17 cellular contexts compared by ENCODE assay signal in the genomic region with DNA sequence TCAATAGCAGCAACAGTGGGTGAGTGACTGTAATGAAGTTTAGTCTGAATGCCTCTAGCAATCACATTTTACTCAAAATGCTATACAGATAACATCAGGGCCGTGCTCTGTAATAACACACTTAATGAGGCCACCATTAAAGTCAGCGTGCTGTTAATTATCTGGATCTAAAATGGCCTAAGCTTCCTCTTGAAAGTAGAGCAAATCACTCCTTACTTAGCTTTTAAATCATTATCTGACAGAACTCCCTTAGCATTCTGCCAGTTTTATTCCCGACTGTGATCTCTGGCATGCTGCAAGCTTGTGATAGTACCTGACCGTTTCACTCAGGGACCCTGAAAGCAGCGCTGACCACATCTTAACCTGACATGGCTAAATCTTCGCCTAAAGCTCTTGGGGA. TPM values are rescaled to one million over a fixed set of nuclear protein-coding genes. Genes with fewer than 3 reads are reported as not detected.
A peak's percentile ranks its signal among the peaks of the same experiment; 100 is the strongest.
DNase-seq lines count a peak whose midpoint lies in the region; ATAC-seq, FAIRE-seq and TF ChIP-seq lines count a peak whose summit lies in the region.
"Had no signal": no experiment of that assay in that cellular context is flagged by ENCODE, and none has a peak within 500 bp of the region (broad histone marks: within the 10 kb centered on the region; RNA-seq: fewer than 3 reads in every experiment).

No MANE protein-coding gene starts in this region.

- no peak for DNase-seq in AG04450 (ENCODE audit: low read depth, low spot score)
- no peak for DNase-seq in IMR-90
- DNase-seq in HepG2 (ENCODE audit: low spot score) = no peak
- no peak for DNase-seq in gastrocnemius medialis
- DNase-seq: CD8-positive, alpha-beta memory T cell; DND-41; NCI-H187 treated with DMSO at 0.1 percent for 48 hours; NCI-H345; ovary; stimulated activated CD4-positive, alpha-beta T cell treated with anti-CD3 and anti-CD28 coated beads, Interleukin-2, amount 100 ng/mL, for 48 hours; T1000 had no signal

- TF ChIP-seq RAD21 in IMR-90 (IDR thresholded peaks at IDR 0.05; ENCODE audit: low read length) (no peak), HepG2 (CRISPR knock-in tag; IDR thresholded peaks at IDR 0.05) (no peak)

- H2AK5ac ChIP-seq in IMR-90 (ENCODE audit: low read depth, low read length) = peak overlapping the region; percentile 85; the same call in 1 of the 2 replicates

- H3K9me3 ChIP-seq in AG04450 (ENCODE audit: control insufficient read depth, insufficient read depth, low read length) (no peaks in the 10 kb centered on the region), IMR-90 (ENCODE audit: control insufficient read depth, insufficient read depth, low read length) (no peaks in the 10 kb centered on the region), HepG2 (ENCODE audit: low read length) (no peaks in the 10 kb centered on the region), gastrocnemius medialis (no peaks in the 10 kb centered on the region)
- H3K9me3 ChIP-seq: ovary had no signal

- in situ Hi-C loops in IMR-90 (cut with MboI; ENCODE audit: low sequenced_read_pairs) (no loop called here), HepG2 (cut with HindIII; ENCODE audit: extremely low pct_ligation_motif_present, low pct_unique_long_range_greater_than_20kb) (no loop called here), gastrocnemius medialis (cut with MboI; ENCODE audit: low sequenced_read_pairs in 4 of 4) (no loop called here)

- peak overlapping the region; percentile 50 for H2BK20ac ChIP-seq in IMR-90 (ENCODE audit: low read depth, low read length)

- intact Hi-C loops in IMR-90 (cut with micrococcal nuclease) (loop anchor here (2.0 kb wide), 1 partner anchor 67 kb away; no protein-coding TSS in a partner anchor), HepG2 (cut with micrococcal nuclease; ENCODE audit: unreplicated experiment) (loop anchor here (2.0 kb wide), 1 partner anchor 67 kb away; no protein-coding TSS in a partner anchor), gastrocnemius medialis (cut with DNase I; ENCODE audit: low total_unique reads) (no loop called here)

- H3K4me3 ChIP-seq in AG04450 (ENCODE audit: low read depth, low read length) = no peak overlapping the region
- H3K4me3 ChIP-seq in IMR-90 (ENCODE audit: insufficient read depth, low read depth, low read length) = no peak overlapping the region
- H3K4me3 ChIP-seq in HepG2 (replicated peaks in 1 of 3; ENCODE audit: insufficient read depth in 1 of 3, low read depth in 2 of 3, low read length in 3 of 3) = no peak overlapping the region
- H3K4me3 ChIP-seq in gastrocnemius medialis = no peak overlapping the region
- H3K4me3 ChIP-seq: ovary had no signal

- POLR2A ChIA-PET in AG04450 (lab: Yijun Ruan, JAX) = interaction anchor here (0.6 to 2.7 kb wide), 4 partner anchors 8 to 66 kb away, joined by 4 to 17 read pairs (median 9); partner anchors contain the start of gene RNASEH1
- POLR2A ChIA-PET in IMR-90 (lab: Charles Lee; ENCODE audit: unreplicated experiment) = interaction anchor here (0.6 to 1.0 kb wide), 2 partner anchors 8 to 31 kb away, joined by 3 read pairs; no protein-coding TSS in a partner anchor
- POLR2A ChIA-PET in HepG2 (lab: Yijun Ruan, JAX) = interaction anchor here (1.1 to 5.4 kb wide), 7 partner anchors 9 to 118 kb away, joined by 3 to 60 read pairs (median 14); partner anchors contain the start of genes RNASEH1 and RPS7

- H3K4ac ChIP-seq in IMR-90 (ENCODE audit: low read depth, low read length) = peak overlapping the region; percentile 90

- peak overlapping the region; percentile 41 for H2BK5ac ChIP-seq in IMR-90 (ENCODE audit: low read depth, low read length, poor library complexity, severe bottlenecking)

- H2AFZ ChIP-seq in IMR-90 (replicated peaks; ENCODE audit: low read length, poor library complexity) (no peak overlapping the region), HepG2 (ENCODE audit: low read length) (no peak overlapping the region)

- peak overlapping the region; percentile 97 for H3K27ac ChIP-seq in AG04450 (ENCODE audit: low read depth, low read length)
- peak overlapping the region; percentile 82 for H3K27ac ChIP-seq in IMR-90 (ENCODE audit: insufficient read depth, low read length)
- H3K27ac ChIP-seq in HepG2 (ENCODE audit: extremely low read length, insufficient read depth, low read length) = peak overlapping the region; percentile 20
- H3K27ac ChIP-seq in gastrocnemius medialis = peak overlapping the region in 3 of 4 donors; percentile 54 to 69 (median 61)

- H3K56ac ChIP-seq in IMR-90 (ENCODE audit: extremely low read depth, insufficient read depth, low read length) = no peak overlapping the region

- FAIRE-seq in HepG2 (lab: Jason Lieb, UNC) = no peak

- H3K27me3 ChIP-seq in AG04450 (ENCODE audit: control insufficient read depth, insufficient read depth, low read length) (no peaks in the 10 kb centered on the region), IMR-90 (ENCODE audit: control insufficient read depth, insufficient read depth, low read length) (no peaks in the 10 kb centered on the region), HepG2 (ENCODE audit: control insufficient read depth in 1 of 2, insufficient read depth in 2 of 2, low read length in 2 of 2) (no peaks in the 10 kb centered on the region), gastrocnemius medialis (no peaks in the 10 kb centered on the region)
- H3K27me3 ChIP-seq: ovary had no signal

- peak overlapping the region; percentile 51 for H2AK9ac ChIP-seq in IMR-90 (replicated peaks; ENCODE audit: low read depth, low read length, poor library complexity)

- TF ChIP-seq POLR2A in IMR-90 (IDR thresholded peaks at IDR 0.05; ENCODE audit: low read depth, low read length) (no peak), HepG2 (IDR thresholded peaks at IDR 0.05; ENCODE audit: insufficient read depth in 1 of 2, low read depth in 2 of 2, low read length in 2 of 2) (no peak), gastrocnemius medialis (IDR thresholded peaks at IDR 0.05) (no peak)

- peak overlapping the region; percentile 93; the same call in 1 of the 3 replicates for H2BK15ac ChIP-seq in IMR-90 (ENCODE audit: low read depth, low read length)

- peaks cover 24% of the 10 kb centered on the region for H3K79me2 ChIP-seq in HepG2 (ENCODE audit: insufficient read depth, low read length)

- H3K4me2 ChIP-seq in IMR-90 (ENCODE audit: low read depth, low read length) = no peak overlapping the region
- H3K4me2 ChIP-seq in HepG2 (ENCODE audit: low read depth, low read length) = no peak overlapping the region

- TF ChIP-seq CTCF in AG04450 (IDR thresholded peaks at IDR 0.05; ENCODE audit: low read depth, low read length) (no peak), IMR-90 (conservative IDR thresholded peaks at IDR 0.05; ENCODE audit: low read depth, low read length) (no peak), HepG2 (CRISPR knock-in tag; IDR thresholded peaks at IDR 0.05) (no peak), gastrocnemius medialis (IDR thresholded peaks at IDR 0.05 in 4 of 5, conservative IDR thresholded peaks at IDR 0.05 in 1 of 5) (no peak)

- peak overlapping the region; percentile 85 to 99; a peak in 3 of 4 replicates for H4K8ac ChIP-seq in IMR-90 (ENCODE audit: low read depth in 2 of 2, low read length in 2 of 2)

- H3K4me1 ChIP-seq in IMR-90 (ENCODE audit: control insufficient read depth, insufficient read depth, low read length) (peaks cover 21% of the 10 kb centered on the region), HepG2 (ENCODE audit: insufficient read depth, low read length) (peaks cover 61% of the 10 kb centered on the region), gastrocnemius medialis (peaks cover 4 to 7% of the 10 kb centered on the region in 2 donors)

- H3K14ac ChIP-seq in IMR-90 (replicated peaks; ENCODE audit: low read depth, low read length) = peak overlapping the region; percentile 69; the same call in 1 of the 2 replicates

- dilution Hi-C loops in IMR-90 (cut with HindIII; ENCODE audit: low sequenced_read_pairs, unreplicated experiment) = no loop called here

- 17% methylated on average over 1 of the region's 6 CpGs; no CpG with 5 or more reads in 1 of the 2 experiments for WGBS in IMR-90 (ENCODE audit: extremely low coverage in 2 of 2, insufficient read length in 1 of 2), 2 experiments
- WGBS in HepG2 (ENCODE audit: low lambda C conversion rate) = 95% methylated on average over 6 of the region's 6 CpGs

- H3K18ac ChIP-seq in IMR-90 (ENCODE audit: low read depth, low read length) = no peak overlapping the region; the same call in 1 of the 2 replicates

- peak overlapping the region; percentile 70 for H4K91ac ChIP-seq in IMR-90 (ENCODE audit: insufficient read depth, low read depth, low read length)

- H3K23ac ChIP-seq in IMR-90 (ENCODE audit: low read depth, low read length) = peak overlapping the region; percentile 91; the same call in 1 of the 2 replicates

- peak overlapping the region; percentile 91 for H2BK120ac ChIP-seq in IMR-90 (ENCODE audit: low read depth, low read length)

- peaks cover 12% of the 10 kb centered on the region for H3K9me1 ChIP-seq in IMR-90 (ENCODE audit: insufficient read depth, low read length)

- H3K9ac ChIP-seq in IMR-90 (ENCODE audit: low read depth, low read length) (peak overlapping the region; percentile 2; the same call in 1 of the 2 replicates), HepG2 (ENCODE audit: insufficient read depth, low read depth, low read length) (no peak overlapping the region)

- H4K5ac ChIP-seq in IMR-90 (ENCODE audit: low read depth, low read length) = peak overlapping the region; percentile 33

- H4K20me1 ChIP-seq in IMR-90 (ENCODE audit: insufficient read depth, low read length) (peaks cover 22% of the 10 kb centered on the region), HepG2 (ENCODE audit: insufficient read depth, low read length) (peaks cover 28% of the 10 kb centered on the region)

- BruUV-seq in IMR-90 (replicated peaks; lab: Mats Ljungman, UMichigan) (no TSS peak), HepG2 (replicated peaks; lab: Mats Ljungman, UMichigan) (no TSS peak)

- ATAC-seq in IMR-90 (ENCODE audit: low read depth) = no peak
- ATAC-seq in HepG2 = no peak
- ATAC-seq in gastrocnemius medialis = no peak
- no peak for ATAC-seq in GM21367 (IDR thresholded peaks at IDR 0.05; ENCODE audit: unreplicated experiment)
- ATAC-seq in GM18868 (IDR thresholded peaks at IDR 0.05; ENCODE audit: unreplicated experiment) = no peak
- ATAC-seq in GM21576 (IDR thresholded peaks at IDR 0.05; ENCODE audit: unreplicated experiment) = no peak
- ATAC-seq: left lobe of liver, Panc1 had no signal

- TF ChIP-seq EP300 in HepG2 (IDR thresholded peaks at IDR 0.05; ENCODE audit: low read depth in 2 of 2, low read length in 2 of 2) = no peak
- TF ChIP-seq EP300 in HepG2 (CRISPR knock-in tag; IDR thresholded peaks at IDR 0.05; ENCODE audit: borderline replicate concordance) = no peak

- H3K36me3 ChIP-seq in IMR-90 (ENCODE audit: control insufficient read depth, insufficient read depth, low read length) (peaks cover 28% of the 10 kb centered on the region), HepG2 (replicated peaks in 1 of 2; ENCODE audit: control insufficient read depth in 1 of 2, insufficient read depth in 2 of 2, low read length in 2 of 2) (peaks cover 15 to 38% of the 10 kb centered on the region in 2 experiments), gastrocnemius medialis (peaks cover 0 to 31% of the 10 kb centered on the region in 2 donors)
- H3K36me3 ChIP-seq: ovary had no signal

- CTCF ChIA-PET in AG04450 (lab: Charles Lee) (no interaction called here), IMR-90 (lab: Yijun Ruan, JAX) (interaction anchor here (0.8 kb wide), 1 partner anchor 45 kb away, joined by 3 read pairs; no protein-coding TSS in a partner anchor), HepG2 (lab: Yijun Ruan, JAX; ENCODE audit: low intra/inter-chr PET ratio, low total read pairs) (no interaction called here)

- peaks cover 30 to 61% of the 10 kb centered on the region in 2 experiments; a peak in 3 of 4 replicates for H3K79me1 ChIP-seq in IMR-90 (ENCODE audit: low read depth in 1 of 2, low read length in 2 of 2)

RNA-seq across cellular contexts. Expression of gene RPS7, which starts 9.0 kb away (rescaled TPM):
- polyA plus RNA-seq in AG04450 (2011; rRNA removed) (1,954 and 2,256 TPM in 2 replicates), IMR-90 (2012; rRNA removed) (1,199 and 1,260 TPM in 2 replicates), HepG2 (2011; rRNA removed) (3,283 and 4,040 TPM in 2 replicates)
- 224 and 229 TPM in 2 replicates for polyA minus RNA-seq in AG04450 (2011; rRNA and poly(A)+ RNA removed)
- total RNA-seq in IMR-90 (2012; rRNA removed) (3,111 and 3,387 TPM in 2 replicates), HepG2 (2016; rRNA removed; fragmentation: Illumina TruSeq; extraction: Trizol) (3,686 and 4,415 TPM in 2 replicates), gastrocnemius medialis (1,000 to 10,000 TPM; 1,367 to 1,677 (median 1,461) TPM)
- 1,489 and 3,890 TPM in 2 replicates for polyA plus RNA-seq in IMR-90 (2012; cell fraction: cytosol; rRNA removed)
- 261 and 727 TPM in 2 replicates for polyA plus RNA-seq in IMR-90 (2012; cell fraction: nucleus; rRNA removed; ENCODE audit: low replicate concordance)
- total RNA-seq in HepG2 (2016; cell fraction: cytosol; rRNA removed; fragmentation: Illumina TruSeq; extraction: Trizol; ENCODE audit: low read depth) = 5,456 and 6,100 TPM in 2 replicates
- total RNA-seq in HepG2 (2016; cell fraction: insoluble cytoplasmic fraction; rRNA removed; fragmentation: Illumina TruSeq; extraction: Trizol) = 3,753 and 4,559 TPM in 2 replicates
- 7,013 and 7,026 TPM in 2 replicates for total RNA-seq in HepG2 (2016; cell fraction: membrane; rRNA removed; fragmentation: Illumina TruSeq; extraction: Trizol)
- 1,357 and 1,550 TPM in 2 replicates for total RNA-seq in HepG2 (2016; cell fraction: nucleus; rRNA removed; fragmentation: Illumina TruSeq; extraction: Trizol)
- polyA plus RNA-seq in HepG2 (2011; cell fraction: cytosol; rRNA removed) = 3,092 and 3,668 TPM in 2 replicates
- 687 and 772 TPM in 2 replicates for polyA plus RNA-seq in HepG2 (2011; cell fraction: nucleus; rRNA removed)
- polyA plus RNA-seq in HepG2 (2012) = 3,723 and 4,459 TPM in 2 replicates
- polyA plus RNA-seq in HepG2 (2016; cell fraction: cytosol; fragmentation: Illumina TruSeq; extraction: Trizol; ENCODE audit: low read depth) = 5,030 and 5,352 TPM in 2 replicates
- 4,110 and 4,812 TPM in 2 replicates for polyA plus RNA-seq in HepG2 (2016; cell fraction: insoluble cytoplasmic fraction; fragmentation: Illumina TruSeq; extraction: Trizol; ENCODE audit: low read depth)
- 6,339 and 6,476 TPM in 2 replicates for polyA plus RNA-seq in HepG2 (2016; cell fraction: membrane; fragmentation: Illumina TruSeq; extraction: Trizol; ENCODE audit: low read depth)
- polyA plus RNA-seq in HepG2 (2016; cell fraction: nucleus; fragmentation: Illumina TruSeq; extraction: Trizol; ENCODE audit: insufficient read depth, low read depth) = 2,377 and 2,486 TPM in 2 replicates
- polyA minus RNA-seq in HepG2 (2011; rRNA and poly(A)+ RNA removed; ENCODE audit: low replicate concordance) = 217 and 248 TPM in 2 replicates
- polyA minus RNA-seq in HepG2 (2011; cell fraction: cytosol; rRNA and poly(A)+ RNA removed) = 598 and 688 TPM in 2 replicates
- 243 and 285 TPM in 2 replicates for polyA minus RNA-seq in HepG2 (2011; cell fraction: nucleus; rRNA and poly(A)+ RNA removed)

RNA-seq across cellular contexts. Expression of gene COLEC11, which starts 10.8 kb away (rescaled TPM):
- polyA plus RNA-seq in AG04450 (2011; rRNA removed) (0.68 and 0.73 TPM in 2 replicates), IMR-90 (2012; rRNA removed) (0.24 and 0.55 TPM in 2 replicates), HepG2 (2011; rRNA removed) (1.5 and 2.6 TPM in 2 replicates)
- polyA minus RNA-seq in AG04450 (2011; rRNA and poly(A)+ RNA removed) = 0.18 TPM in 1 of 2 replicates, not detected in the other
- total RNA-seq in IMR-90 (2012; rRNA removed) (under 0.01 and 0.28 TPM in 2 replicates), HepG2 (2016; rRNA removed; fragmentation: Illumina TruSeq; extraction: Trizol) (2.5 and 3.0 TPM in 2 replicates), gastrocnemius medialis (under 1 TPM in 2 of 4 donors, not detected in 2; 0.29 to 0.36 TPM)
- polyA plus RNA-seq in IMR-90 (2012; cell fraction: cytosol; rRNA removed) = 0.34 and 0.45 TPM in 2 replicates
- 0.12 TPM in 1 of 2 replicates, not detected in the other for polyA plus RNA-seq in IMR-90 (2012; cell fraction: nucleus; rRNA removed; ENCODE audit: low replicate concordance)
- total RNA-seq in HepG2 (2016; cell fraction: cytosol; rRNA removed; fragmentation: Illumina TruSeq; extraction: Trizol; ENCODE audit: low read depth) = 1.2 and 1.9 TPM in 2 replicates
- 2.5 and 3.0 TPM in 2 replicates for total RNA-seq in HepG2 (2016; cell fraction: insoluble cytoplasmic fraction; rRNA removed; fragmentation: Illumina TruSeq; extraction: Trizol)
- 2.2 and 2.3 TPM in 2 replicates for total RNA-seq in HepG2 (2016; cell fraction: membrane; rRNA removed; fragmentation: Illumina TruSeq; extraction: Trizol)
- total RNA-seq in HepG2 (2016; cell fraction: nucleus; rRNA removed; fragmentation: Illumina TruSeq; extraction: Trizol) = 2.7 and 3.4 TPM in 2 replicates
- polyA plus RNA-seq in HepG2 (2011; cell fraction: cytosol; rRNA removed) = 2.8 TPM in 2 replicates
- 4.0 and 4.6 TPM in 2 replicates for polyA plus RNA-seq in HepG2 (2011; cell fraction: nucleus; rRNA removed)
- polyA plus RNA-seq in HepG2 (2012) = 1.6 and 1.9 TPM in 2 replicates
- polyA plus RNA-seq in HepG2 (2016; cell fraction: cytosol; fragmentation: Illumina TruSeq; extraction: Trizol; ENCODE audit: low read depth) = 0.71 and 0.78 TPM in 2 replicates
- polyA plus RNA-seq in HepG2 (2016; cell fraction: insoluble cytoplasmic fraction; fragmentation: Illumina TruSeq; extraction: Trizol; ENCODE audit: low read depth) = 2.0 and 3.6 TPM in 2 replicates
- 1.5 TPM in 2 replicates for polyA plus RNA-seq in HepG2 (2016; cell fraction: membrane; fragmentation: Illumina TruSeq; extraction: Trizol; ENCODE audit: low read depth)
- polyA plus RNA-seq in HepG2 (2016; cell fraction: nucleus; fragmentation: Illumina TruSeq; extraction: Trizol; ENCODE audit: insufficient read depth, low read depth) = 5.0 and 5.6 TPM in 2 replicates
- 1.8 TPM in 1 of 2 replicates, not detected in the other for polyA minus RNA-seq in HepG2 (2011; rRNA and poly(A)+ RNA removed; ENCODE audit: low replicate concordance)
- polyA minus RNA-seq in HepG2 (2011; cell fraction: cytosol; rRNA and poly(A)+ RNA removed) = 0.69 and 1.3 TPM in 2 replicates
- 2.6 and 2.8 TPM in 2 replicates for polyA minus RNA-seq in HepG2 (2011; cell fraction: nucleus; rRNA and poly(A)+ RNA removed)
- total RNA-seq: activated T-helper 2 cell treated with anti-CD3 and anti-CD28 coated beads, Interferon-gamma antibody, Interleukin-2, Interleukin-4, amounts not matched to agents 10 μg/mL and 5 μg/mL and 100 μg/mL, durations not matched to agents 14 hours and 24 hours and 36 hours had no signal
- polyA plus RNA-seq: CD8-positive, alpha-beta memory T cell had no signal

RNA-seq across cellular contexts. Expression of gene RNASEH1, which starts 25.9 kb away (rescaled TPM):
- polyA plus RNA-seq in AG04450 (2011; rRNA removed) (23.7 and 26.2 TPM in 2 replicates), IMR-90 (2012; rRNA removed) (21.7 and 23.5 TPM in 2 replicates), HepG2 (2011; rRNA removed) (12.7 and 14.5 TPM in 2 replicates)
- polyA minus RNA-seq in AG04450 (2011; rRNA and poly(A)+ RNA removed) = 12.5 and 13.3 TPM in 2 replicates
- total RNA-seq in IMR-90 (2012; rRNA removed) (23.7 and 38.3 TPM in 2 replicates), HepG2 (2016; rRNA removed; fragmentation: Illumina TruSeq; extraction: Trizol) (57.2 and 57.4 TPM in 2 replicates), gastrocnemius medialis (10 to 100 TPM; 20.6 to 27.4 (median 23.6) TPM)
- polyA plus RNA-seq in IMR-90 (2012; cell fraction: cytosol; rRNA removed) = 11.6 and 14.9 TPM in 2 replicates
- 6.1 and 14.1 TPM in 2 replicates for polyA plus RNA-seq in IMR-90 (2012; cell fraction: nucleus; rRNA removed; ENCODE audit: low replicate concordance)
- 73.8 and 75.1 TPM in 2 replicates for total RNA-seq in HepG2 (2016; cell fraction: cytosol; rRNA removed; fragmentation: Illumina TruSeq; extraction: Trizol; ENCODE audit: low read depth)
- 56.9 and 57.3 TPM in 2 replicates for total RNA-seq in HepG2 (2016; cell fraction: insoluble cytoplasmic fraction; rRNA removed; fragmentation: Illumina TruSeq; extraction: Trizol)
- total RNA-seq in HepG2 (2016; cell fraction: membrane; rRNA removed; fragmentation: Illumina TruSeq; extraction: Trizol) = 90.4 and 92.3 TPM in 2 replicates
- total RNA-seq in HepG2 (2016; cell fraction: nucleus; rRNA removed; fragmentation: Illumina TruSeq; extraction: Trizol) = 37.2 and 39.3 TPM in 2 replicates
- polyA plus RNA-seq in HepG2 (2011; cell fraction: cytosol; rRNA removed) = 12.8 and 14.0 TPM in 2 replicates
- polyA plus RNA-seq in HepG2 (2011; cell fraction: nucleus; rRNA removed) = 10.4 and 11.6 TPM in 2 replicates
- 21.0 and 21.2 TPM in 2 replicates for polyA plus RNA-seq in HepG2 (2012)
- polyA plus RNA-seq in HepG2 (2016; cell fraction: cytosol; fragmentation: Illumina TruSeq; extraction: Trizol; ENCODE audit: low read depth) = 75.3 and 82.0 TPM in 2 replicates
- 46.3 and 47.8 TPM in 2 replicates for polyA plus RNA-seq in HepG2 (2016; cell fraction: insoluble cytoplasmic fraction; fragmentation: Illumina TruSeq; extraction: Trizol; ENCODE audit: low read depth)
- 68.9 and 69.5 TPM in 2 replicates for polyA plus RNA-seq in HepG2 (2016; cell fraction: membrane; fragmentation: Illumina TruSeq; extraction: Trizol; ENCODE audit: low read depth)
- 43.7 and 45.2 TPM in 2 replicates for polyA plus RNA-seq in HepG2 (2016; cell fraction: nucleus; fragmentation: Illumina TruSeq; extraction: Trizol; ENCODE audit: insufficient read depth, low read depth)
- 10.4 and 15.6 TPM in 2 replicates for polyA minus RNA-seq in HepG2 (2011; rRNA and poly(A)+ RNA removed; ENCODE audit: low replicate concordance)
- polyA minus RNA-seq in HepG2 (2011; cell fraction: cytosol; rRNA and poly(A)+ RNA removed) = 11.1 and 12.0 TPM in 2 replicates
- 17.3 and 19.1 TPM in 2 replicates for polyA minus RNA-seq in HepG2 (2011; cell fraction: nucleus; rRNA and poly(A)+ RNA removed)

Comparison
In these comparisons a context has a peak if more than half of its experiments do, and no peak if none do; other contexts are left out.
1. H3K27ac ChIP-seq: peak in every context shown above with its lines; median percentile 97 in AG04450; 82 in IMR-90; 61 in gastrocnemius medialis; 20 in HepG2.